ENCODE assay signal across 8 cellular contexts in the genomic region with DNA sequence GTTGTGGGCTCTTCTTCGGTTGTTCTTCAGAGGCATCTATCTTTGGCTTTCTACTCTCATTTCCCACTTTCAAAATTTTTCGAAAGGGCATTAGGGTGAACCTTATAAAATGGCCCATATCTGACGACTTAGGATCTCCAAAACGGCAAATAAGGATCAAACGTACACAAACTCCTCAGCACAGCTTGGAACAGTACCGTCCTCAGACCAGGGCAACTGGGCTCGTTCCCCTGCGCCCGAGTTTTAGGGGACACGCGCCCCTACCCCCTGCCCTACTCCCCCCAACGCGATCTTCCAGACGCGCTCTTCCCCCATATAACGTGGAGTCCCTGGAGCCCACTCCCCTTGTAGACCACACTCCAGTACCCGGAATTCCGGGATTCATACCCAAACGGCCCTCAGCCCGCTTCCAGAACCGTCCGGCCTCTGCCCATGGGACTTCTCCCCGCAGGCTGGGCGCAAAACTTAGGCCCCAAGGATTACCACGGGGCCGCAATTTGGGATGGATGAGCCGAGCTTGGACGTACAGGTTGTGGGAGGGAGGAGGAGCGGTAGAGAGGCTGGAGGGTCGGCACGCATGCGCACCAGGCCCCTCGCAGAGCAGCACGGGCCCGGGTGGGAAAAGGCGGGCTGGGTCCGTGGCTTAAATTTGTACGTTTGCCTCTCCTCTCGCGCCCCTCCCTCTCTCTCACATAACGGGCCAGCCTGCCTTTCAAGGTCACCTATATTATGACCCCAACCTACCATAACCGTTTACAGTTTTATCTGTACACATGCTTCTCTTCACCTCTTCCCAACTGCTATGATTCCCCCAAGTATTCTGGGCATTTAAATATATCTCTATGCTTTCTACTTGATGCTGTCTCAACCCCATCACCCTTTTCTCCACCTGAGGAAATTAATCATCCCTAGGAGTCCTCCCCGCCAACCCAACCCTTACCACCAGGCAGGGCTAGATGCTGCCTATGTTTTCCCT. TPM values are rescaled to one million over a fixed set of nuclear protein-coding genes. Genes with fewer than 3 reads are reported as not detected.
DNase-seq lines count a peak whose midpoint lies in the region; ATAC-seq lines count a peak whose summit lies in the region.

No MANE protein-coding gene starts in this region.

- peak; percentile 61 for ATAC-seq in GM18858 (IDR thresholded peaks at IDR 0.05; ENCODE audit: unreplicated experiment)
- peak; percentile 79 for ATAC-seq in HG03039 (IDR thresholded peaks at IDR 0.05; ENCODE audit: unreplicated experiment)
- peak; percentile 95 for ATAC-seq in activated naive CD8-positive, alpha-beta T cell treated with anti-CD3 and anti-CD28 coated beads, Interleukin-2, amount 10 ng/mL, durations not matched to agents 7 days and 5 days (ENCODE audit: low read depth)
- ATAC-seq in GM18870 (IDR thresholded peaks at IDR 0.05; ENCODE audit: unreplicated experiment): no peak

- POLR2A ChIA-PET in activated naive CD8-positive, alpha-beta T cell treated with anti-CD3 and anti-CD28 coated beads, Interleukin-2, amount 10 ng/mL, durations not matched to agents 7 days and 5 days (lab: Charles Lee): interaction anchor here (0.7 to 3.2 kb wide), 3 partner anchors 18 to 474 kb away, joined by 5 to 20 read pairs (median 5); a partner anchor contains a TSS

- peaks cover 3% of the 10 kb centered on the region for H3K36me3 Mint-ChIP-seq in activated naive CD8-positive, alpha-beta T cell treated with anti-CD3 and anti-CD28 coated beads, Interleukin-2, amount 10 ng/mL, durations not matched to agents 7 days and 5 days
- peaks cover 0 to 5% (median 4%) of the 10 kb centered on the region in 3 donors for H3K36me3 Mint-ChIP-seq in immature natural killer cell

- DNase-seq in SK-N-DZ (ENCODE audit: low spot score): peak; percentile 89
- DNase-seq in activated naive CD8-positive, alpha-beta T cell treated with anti-CD3 and anti-CD28 coated beads, Interleukin-2, amount 10 ng/mL, durations not matched to agents 7 days and 5 days: peak; percentile 79
- peak; percentile 59 to 71 (median 67) for DNase-seq in immature natural killer cell
- DNase-seq in stimulated activated CD4-positive, alpha-beta T cell treated with anti-CD3 and anti-CD28 coated beads, Interleukin-1b, Interleukin-23, amount 100 ng/mL, for 24 hours (ENCODE audit: low read depth in 4 of 4, low spot score in 1 of 4): peak; percentile 42 to 61 (median 58)
- DNase-seq in DMS79 treated with DMSO at 0.1 percent for 48 hours (lab: John Stamatoyannopoulos, UW): no peak

- H3K9me3 Mint-ChIP-seq in activated naive CD8-positive, alpha-beta T cell treated with anti-CD3 and anti-CD28 coated beads, Interleukin-2, amount 10 ng/mL, durations not matched to agents 7 days and 5 days: no peaks in the 10 kb centered on the region
- H3K9me3 Mint-ChIP-seq in immature natural killer cell: no peaks in the 10 kb centered on the region

- peak overlapping the region; percentile 88 for H3K4me3 Mint-ChIP-seq in activated naive CD8-positive, alpha-beta T cell treated with anti-CD3 and anti-CD28 coated beads, Interleukin-2, amount 10 ng/mL, durations not matched to agents 7 days and 5 days
- H3K4me3 Mint-ChIP-seq in immature natural killer cell: peak overlapping the region; percentile 86 to 91 (median 87)

- peaks cover 14% of the 10 kb centered on the region for H3K4me1 Mint-ChIP-seq in activated naive CD8-positive, alpha-beta T cell treated with anti-CD3 and anti-CD28 coated beads, Interleukin-2, amount 10 ng/mL, durations not matched to agents 7 days and 5 days
- peaks cover 17 to 34% of the 10 kb centered on the region in 2 donors for H3K4me1 Mint-ChIP-seq in immature natural killer cell

- H3K27me3 Mint-ChIP-seq in activated naive CD8-positive, alpha-beta T cell treated with anti-CD3 and anti-CD28 coated beads, Interleukin-2, amount 10 ng/mL, durations not matched to agents 7 days and 5 days: no peaks in the 10 kb centered on the region
- peaks cover 5 to 19% (median 9%) of the 10 kb centered on the region in 3 donors for H3K27me3 Mint-ChIP-seq in immature natural killer cell (ENCODE audit: low read depth in 3 of 3)

- H3K27ac Mint-ChIP-seq in activated naive CD8-positive, alpha-beta T cell treated with anti-CD3 and anti-CD28 coated beads, Interleukin-2, amount 10 ng/mL, durations not matched to agents 7 days and 5 days: peak overlapping the region; percentile 84
- peak overlapping the region; percentile 57 to 91 (median 74) for H3K27ac Mint-ChIP-seq in immature natural killer cell

RNA-seq across cellular contexts. Expression of a gene that starts 3.4 kb away (rescaled TPM):
- polyA plus RNA-seq in SK-N-DZ (2014; cell fraction: cytosol; rRNA removed): 5.9 and 7.1 TPM in 2 replicates
- polyA plus RNA-seq in SK-N-DZ (2014; cell fraction: nucleus; rRNA removed): 4.6 and 5.6 TPM in 2 replicates
- under 1 TPM; 0.22 to 0.43 TPM for total RNA-seq in activated naive CD8-positive, alpha-beta T cell treated with anti-CD3 and anti-CD28 coated beads, Interleukin-2, amount 10 ng/mL, durations not matched to agents 7 days and 5 days
- not detected for polyA plus RNA-seq in immature natural killer cell

RNA-seq across cellular contexts. Expression of a gene that starts 17.7 kb away (rescaled TPM):
- 121 and 122 TPM in 2 replicates for polyA plus RNA-seq in SK-N-DZ (2014; cell fraction: cytosol; rRNA removed)
- polyA plus RNA-seq in SK-N-DZ (2014; cell fraction: nucleus; rRNA removed): 382 and 397 TPM in 2 replicates
- total RNA-seq in activated naive CD8-positive, alpha-beta T cell treated with anti-CD3 and anti-CD28 coated beads, Interleukin-2, amount 10 ng/mL, durations not matched to agents 7 days and 5 days: 10 to 100 TPM; 77.7 to 78.4 TPM
- polyA plus RNA-seq in immature natural killer cell: 10 to 100 TPM in 2 of 3 donors, 1 to 10 TPM in 1; 8.5 to 22.5 (median 11.4) TPM

RNA-seq across cellular contexts. Expression of a gene that starts 34.9 kb away (rescaled TPM):
- 58.8 and 65.7 TPM in 2 replicates for polyA plus RNA-seq in SK-N-DZ (2014; cell fraction: cytosol; rRNA removed)
- polyA plus RNA-seq in SK-N-DZ (2014; cell fraction: nucleus; rRNA removed): 31.6 and 46.0 TPM in 2 replicates
- 10 to 100 TPM; 27.2 to 28.8 TPM for total RNA-seq in activated naive CD8-positive, alpha-beta T cell treated with anti-CD3 and anti-CD28 coated beads, Interleukin-2, amount 10 ng/mL, durations not matched to agents 7 days and 5 days
- polyA plus RNA-seq in immature natural killer cell: 10 to 100 TPM; 60.9 to 85.2 (median 62.0) TPM

RNA-seq across cellular contexts. Expression of a gene that starts 54.2 kb away (rescaled TPM):
- 116 and 131 TPM in 2 replicates for polyA plus RNA-seq in SK-N-DZ (2014; cell fraction: cytosol; rRNA removed)
- 143 and 165 TPM in 2 replicates for polyA plus RNA-seq in SK-N-DZ (2014; cell fraction: nucleus; rRNA removed)
- 10 to 100 TPM; 52.8 to 53.9 TPM for total RNA-seq in activated naive CD8-positive, alpha-beta T cell treated with anti-CD3 and anti-CD28 coated beads, Interleukin-2, amount 10 ng/mL, durations not matched to agents 7 days and 5 days
- polyA plus RNA-seq in immature natural killer cell: 100 to 1,000 TPM in 1 of 3 donors, 10 to 100 TPM in 2; 67.0 to 101 (median 68.9) TPM

RNA-seq across cellular contexts. Expression of a gene that starts 55.5 kb away (rescaled TPM):
- 0.59 and 1.3 TPM in 2 replicates for polyA plus RNA-seq in SK-N-DZ (2014; cell fraction: cytosol; rRNA removed)
- polyA plus RNA-seq in SK-N-DZ (2014; cell fraction: nucleus; rRNA removed): 1.3 and 6.0 TPM in 2 replicates
- 1 to 10 TPM; 2.6 to 3.4 TPM for total RNA-seq in activated naive CD8-positive, alpha-beta T cell treated with anti-CD3 and anti-CD28 coated beads, Interleukin-2, amount 10 ng/mL, durations not matched to agents 7 days and 5 days
- 1 to 10 TPM in 2 of 3 donors, under 1 TPM in 1; 0.57 to 1.9 (median 1.2) TPM for polyA plus RNA-seq in immature natural killer cell
